In genomic region chr5:80609692-80610091, GRCh38 we compare ENCODE assay signal across 2 cellular contexts.
A peak's percentile ranks its signal among the peaks of the same experiment; 100 is the strongest.
TF ChIP-seq lines count a peak whose summit lies in the region.

No MANE protein-coding gene starts in this region.

TF ChIP-seq in HepG2, 621 proteins besides CTCF, POLR2A, EP300 and RAD21:
- peak; percentile 59; the same call in 1 of the 2 replicates for TF ChIP-seq ZNF263 (CRISPR knock-in tag; IDR thresholded peaks at IDR 0.05)
- TF ChIP-seq SUZ12 (IDR thresholded peaks at IDR 0.05; ENCODE audit: low read depth, low read length): no peak
- TF ChIP-seq HHEX (CRISPR knock-in tag; IDR thresholded peaks at IDR 0.05): no peak
- no peak for TF ChIP-seq ZNF724P (CRISPR knock-in tag; IDR thresholded peaks at IDR 0.05; ENCODE audit: borderline replicate concordance)
- no peak for TF ChIP-seq ZNF883 (CRISPR knock-in tag; IDR thresholded peaks at IDR 0.05; ENCODE audit: not compliant biosample characterization)
- TF ChIP-seq ARID3A (IDR thresholded peaks at IDR 0.05; ENCODE audit: low read depth, low read length): no peak
- no peak for TF ChIP-seq ZNF567 (CRISPR knock-in tag; IDR thresholded peaks at IDR 0.05; ENCODE audit: borderline replicate concordance)
- TF ChIP-seq ZNF124 (CRISPR knock-in tag; IDR thresholded peaks at IDR 0.05): no peak
- TF ChIP-seq MYPOP (CRISPR knock-in tag; IDR thresholded peaks at IDR 0.05): no peak
- no peak for TF ChIP-seq ZNF383 (CRISPR knock-in tag; IDR thresholded peaks at IDR 0.05; ENCODE audit: borderline replicate concordance)
- no peak for TF ChIP-seq ZNF414 (CRISPR knock-in tag; IDR thresholded peaks at IDR 0.05)
- peak; percentile 71; the same call in 1 of the 2 replicates for TF ChIP-seq ZNF770 (CRISPR knock-in tag; IDR thresholded peaks at IDR 0.05)
- TF ChIP-seq ATF3 (CRISPR knock-in tag; IDR thresholded peaks at IDR 0.05): no peak

TF ChIP-seq in SK-N-SH, 30 proteins besides CTCF, POLR2A, EP300 and RAD21:
- TF ChIP-seq FOXJ3 (CRISPR knock-in tag; IDR thresholded peaks at IDR 0.05): no peak
- TF ChIP-seq EZH2phosphoT487 (IDR thresholded peaks at IDR 0.05; ENCODE audit: borderline replicate concordance, low read depth): no peak
- no peak for TF ChIP-seq USF2 (IDR thresholded peaks at IDR 0.05; ENCODE audit: borderline replicate concordance, low read depth, low read length)
- no peak for TF ChIP-seq MXI1 (IDR thresholded peaks at IDR 0.05; ENCODE audit: low read depth, low read length)
- TF ChIP-seq FOSL2 (IDR thresholded peaks at IDR 0.05; ENCODE audit: borderline replicate concordance, low read depth): no peak
- no peak for TF ChIP-seq GATA2 (CRISPR knock-in tag; IDR thresholded peaks at IDR 0.05)
- no peak for TF ChIP-seq TEAD4 (IDR thresholded peaks at IDR 0.05; ENCODE audit: borderline replicate concordance, insufficient read depth)
- no peak for TF ChIP-seq NFIC (IDR thresholded peaks at IDR 0.05; ENCODE audit: borderline replicate concordance)
- no peak for TF ChIP-seq FOXM1 (IDR thresholded peaks at IDR 0.05; ENCODE audit: low read depth)
- TF ChIP-seq JUND (IDR thresholded peaks at IDR 0.05): no peak
- TF ChIP-seq ZBTB33 (IDR thresholded peaks at IDR 0.05; ENCODE audit: borderline replicate concordance, low read depth): no peak
- TF ChIP-seq RXRA (IDR thresholded peaks at IDR 0.05; ENCODE audit: borderline replicate concordance, low read depth): no peak
- no peak for TF ChIP-seq TAF1 (IDR thresholded peaks at IDR 0.05; ENCODE audit: borderline replicate concordance, low read depth, low read length)
- no peak for TF ChIP-seq RFX5 (IDR thresholded peaks at IDR 0.05; ENCODE audit: low read length)
- no peak for TF ChIP-seq PBX3 (IDR thresholded peaks at IDR 0.05)
